ENCODE assay signal across 28 cellular contexts in genomic region chr1:221141059-221141458, GRCh38.
"Had no signal": no experiment of that assay in that cellular context is flagged by ENCODE, and none has a peak within 500 bp of the region (broad histone marks: within the 10 kb centered on the region; RNA-seq: fewer than 3 reads in every experiment).

No MANE protein-coding gene starts in this region.

- H3K9me3 ChIP-seq: ascending aorta, breast epithelium, colonic mucosa had no signal

- H3K4me1 Mint-ChIP-seq: activated CD4-positive, alpha-beta T cell treated with anti-CD3 and anti-CD28 coated beads, Interleukin-2, amount 10 ng/mL, durations not matched to agents 7 days and 5 days; activated naive CD4-positive, alpha-beta T cell treated with anti-CD3 and anti-CD28 coated beads, Interleukin-2, amount 10 ng/mL, durations not matched to agents 7 days and 5 days; activated naive CD8-positive, alpha-beta T cell treated with anti-CD3 and anti-CD28 coated beads, Interleukin-2, amount 10 ng/mL, durations not matched to agents 7 days and 5 days; T-helper 17 cell had no signal

- H3K36me3 ChIP-seq: ascending aorta, breast epithelium, cardiac muscle cell, colonic mucosa had no signal

- H3K27ac Mint-ChIP-seq: activated CD4-positive, alpha-beta T cell treated with anti-CD3 and anti-CD28 coated beads, Interleukin-2, amount 10 ng/mL, durations not matched to agents 7 days and 5 days; activated CD8-positive, alpha-beta T cell treated with anti-CD3 and anti-CD28 coated beads for 36 hours; activated naive CD4-positive, alpha-beta T cell treated with anti-CD3 and anti-CD28 coated beads, Interleukin-2, amount 10 ng/mL, durations not matched to agents 7 days and 5 days; activated naive CD4-positive, alpha-beta T cell treated with anti-CD3 and anti-CD28 coated beads, Interleukin-2, amount 50 U/mL, for 72 hours; activated naive CD8-positive, alpha-beta T cell treated with anti-CD3 and anti-CD28 coated beads, Interleukin-2, amount 10 ng/mL, durations not matched to agents 7 days and 5 days; activated T-helper 1 cell treated with anti-CD3 and anti-CD28 coated beads, Interleukin-12 subunit alpha, Interleukin-12 subunit beta, Interleukin-2, Interleukin-4 antibody, amounts not matched to agents 30 ng/mL and 10 ng/mL and 1 ng/mL, durations not matched to agents 14 hours and 24 hours and 36 hours; brain; T-helper 17 cell; T-helper 2 cell treated with Interferon-gamma antibody and Interleukin-4, amounts not matched to agents 5 μg/mL and 100 μg/mL, for 36 hours had no signal

- H3K4me3 Mint-ChIP-seq: activated CD4-positive, alpha-beta T cell treated with anti-CD3 and anti-CD28 coated beads, Interleukin-2, amount 10 ng/mL, durations not matched to agents 7 days and 5 days; activated CD8-positive, alpha-beta T cell treated with anti-CD3 and anti-CD28 coated beads for 36 hours; activated naive CD4-positive, alpha-beta T cell treated with anti-CD3 and anti-CD28 coated beads, Interleukin-2, amount 10 ng/mL, durations not matched to agents 7 days and 5 days; activated naive CD8-positive, alpha-beta T cell treated with anti-CD3 and anti-CD28 coated beads, Interleukin-2, amount 10 ng/mL, durations not matched to agents 7 days and 5 days; activated T-cell treated with anti-CD3 and anti-CD28 coated beads, Interleukin-2, amount 50 U/mL, for 4 hours; activated T-helper 1 cell treated with anti-CD3 and anti-CD28 coated beads, Interleukin-12 subunit alpha, Interleukin-12 subunit beta, Interleukin-2, Interleukin-4 antibody, amounts not matched to agents 30 ng/mL and 10 ng/mL and 1 ng/mL, durations not matched to agents 14 hours and 24 hours and 36 hours; brain; T-helper 17 cell; T-helper 2 cell treated with Interferon-gamma antibody and Interleukin-4, amounts not matched to agents 5 μg/mL and 100 μg/mL, for 36 hours had no signal

- DNase-seq: activated CD4-positive, alpha-beta T cell treated with anti-CD3 and anti-CD28 coated beads for 4 hours; activated CD4-positive, alpha-beta T cell treated with anti-CD3 and anti-CD28 coated beads, Interleukin-2, amount 10 ng/mL, durations not matched to agents 7 days and 5 days; activated CD4-positive, alpha-beta T cell treated with anti-CD3 and anti-CD28 coated beads, Interleukin-2, amount 50 U/mL, for 4 hours; activated CD4-positive, CD25-positive, alpha-beta regulatory T cell; activated CD4-positive, CD25-positive, alpha-beta regulatory T cell treated with anti-CD3 and anti-CD28 coated beads, Interleukin-2, amount 50 U/mL, for 72 hours; activated CD8-positive, alpha-beta memory T cell treated with anti-CD3 and anti-CD28 coated beads for 24 hours; activated CD8-positive, alpha-beta T cell treated with anti-CD3 and anti-CD28 coated beads for 36 hours; activated gamma-delta T cell; activated naive CD4-positive, alpha-beta T cell; activated naive CD4-positive, alpha-beta T cell treated with anti-CD3 and anti-CD28 coated beads, Interleukin-2, amount 10 ng/mL, durations not matched to agents 7 days and 5 days; activated naive CD8-positive, alpha-beta T cell treated with anti-CD3 and anti-CD28 coated beads, Interleukin-2, amount 10 ng/mL, durations not matched to agents 7 days and 5 days; activated T-cell treated with anti-CD3 and anti-CD28 coated beads, Interleukin-2, amount 50 U/mL, for 4 hours; central memory CD4-positive, alpha-beta T cell; cerebellar nuclear complex; colonic mucosa; effector CD8-positive, alpha-beta T cell; head of caudate nucleus; T-helper 1 cell; T-helper 17 cell; T1000 had no signal

- H3K27me3 Mint-ChIP-seq: activated CD4-positive, alpha-beta T cell treated with anti-CD3 and anti-CD28 coated beads, Interleukin-2, amount 10 ng/mL, durations not matched to agents 7 days and 5 days; activated naive CD4-positive, alpha-beta T cell treated with anti-CD3 and anti-CD28 coated beads, Interleukin-2, amount 10 ng/mL, durations not matched to agents 7 days and 5 days; activated naive CD8-positive, alpha-beta T cell treated with anti-CD3 and anti-CD28 coated beads, Interleukin-2, amount 10 ng/mL, durations not matched to agents 7 days and 5 days; brain; T-helper 17 cell had no signal

- ATAC-seq: activated CD8-positive, alpha-beta T cell treated with anti-CD3 and anti-CD28 coated beads for 36 hours; activated T-cell treated with anti-CD3 and anti-CD28 coated beads, Interleukin-2, amount 50 U/mL, for 4 hours; esophagus mucosa; T-helper 17 cell had no signal

- H3K27ac ChIP-seq: ascending aorta, breast epithelium, cardiac muscle cell, colonic mucosa had no signal

- H3K27me3 ChIP-seq: ascending aorta, breast epithelium, cardiac muscle cell, colonic mucosa had no signal

- H3K9me3 Mint-ChIP-seq: activated CD4-positive, alpha-beta T cell treated with anti-CD3 and anti-CD28 coated beads, Interleukin-2, amount 10 ng/mL, durations not matched to agents 7 days and 5 days; activated naive CD4-positive, alpha-beta T cell treated with anti-CD3 and anti-CD28 coated beads, Interleukin-2, amount 10 ng/mL, durations not matched to agents 7 days and 5 days; activated naive CD8-positive, alpha-beta T cell treated with anti-CD3 and anti-CD28 coated beads, Interleukin-2, amount 10 ng/mL, durations not matched to agents 7 days and 5 days had no signal

- H3K4me3 ChIP-seq: ascending aorta, breast epithelium, cardiac muscle cell, colonic mucosa had no signal

- H3K4me1 ChIP-seq: ascending aorta, breast epithelium, colonic mucosa had no signal

- H3K36me3 Mint-ChIP-seq: activated naive CD4-positive, alpha-beta T cell treated with anti-CD3 and anti-CD28 coated beads, Interleukin-2, amount 10 ng/mL, durations not matched to agents 7 days and 5 days; activated naive CD8-positive, alpha-beta T cell treated with anti-CD3 and anti-CD28 coated beads, Interleukin-2, amount 10 ng/mL, durations not matched to agents 7 days and 5 days; brain had no signal
